10 cellular contexts compared by ENCODE assay signal in genomic region chr3:5197022-5197421, GRCh38. TPM values are rescaled to one million over a fixed set of nuclear protein-coding genes. Genes with fewer than 3 reads are reported as not detected.
DNase-seq lines count a peak whose midpoint lies in the region; ATAC-seq and TF ChIP-seq lines count a peak whose summit lies in the region.
"Had no signal": no experiment of that assay in that cellular context is flagged by ENCODE, and none has a peak within 500 bp of the region (broad histone marks: within the 10 kb centered on the region; RNA-seq: fewer than 3 reads in every experiment).

No MANE protein-coding gene starts in this region.

- peaks cover 22 to 42% of the 10 kb centered on the region in 2 experiments for H3K36me3 ChIP-seq in SK-N-SH (replicated peaks in 1 of 2; ENCODE audit: control insufficient read depth in 1 of 2, insufficient read depth in 2 of 2, low read length in 1 of 2)
- peaks cover 12% of the 10 kb centered on the region for H3K36me3 ChIP-seq in SJCRH30

- no peaks in the 10 kb centered on the region for H3K9me3 Mint-ChIP-seq in activated B cell treated with CpG ODN at 0.5 μM for 24 hours
- H3K9me3 Mint-ChIP-seq in stimulated activated naive CD8-positive, alpha-beta T cell treated with anti-CD3 and anti-CD28 coated beads, Interleukin-15, amount 100 ng/mL, for 72 hours, result peaks cover 0 to 10% of the 10 kb centered on the region in 2 donors

- no peak for TF ChIP-seq RAD21 in SK-N-SH (IDR thresholded peaks at IDR 0.05; ENCODE audit: low read length)

- H3K27me3 Mint-ChIP-seq in activated B cell treated with CpG ODN at 0.5 μM for 24 hours, result no peaks in the 10 kb centered on the region
- H3K27me3 Mint-ChIP-seq in stimulated activated naive CD8-positive, alpha-beta T cell treated with anti-CD3 and anti-CD28 coated beads, Interleukin-15, amount 100 ng/mL, for 72 hours, result no peaks in the 10 kb centered on the region

- POLR2A ChIA-PET in SK-N-SH (lab: Yijun Ruan, JAX), result no interaction called here
- POLR2A ChIA-PET in activated B cell treated with CpG ODN at 0.5 μM for 24 hours (lab: Charles Lee), result interaction anchor here (0.5 to 6.2 kb wide), 17 partner anchors 9 to 1520 kb away, joined by 3 to 129 read pairs (median 3); partner anchors contain the start of genes BHLHE40, EDEM1 and ITPR1

- H3K4me1 ChIP-seq in SK-N-SH (ENCODE audit: control insufficient read depth in 1 of 2, insufficient read depth in 2 of 2, low read depth in 1 of 2, low read length in 1 of 2) (peaks cover 11 to 56% of the 10 kb centered on the region in 2 experiments), SJCRH30 (no peaks in the 10 kb centered on the region; the same call in 1 of the 2 replicates)

- H3K27ac Mint-ChIP-seq in activated B cell treated with CpG ODN at 0.5 μM for 24 hours, result peak overlapping the region; percentile 89
- peak overlapping the region; percentile 98 to 99 for H3K27ac Mint-ChIP-seq in stimulated activated naive CD8-positive, alpha-beta T cell treated with anti-CD3 and anti-CD28 coated beads, Interleukin-15, amount 100 ng/mL, for 72 hours

- peaks cover 72% of the 10 kb centered on the region for H3K79me2 ChIP-seq in SK-N-SH (ENCODE audit: insufficient read depth)

- H3K9ac ChIP-seq in SK-N-SH, result no peak overlapping the region

- H3K27ac ChIP-seq in SK-N-SH (ENCODE audit: low read depth in 2 of 2, low read length in 1 of 2) (peak overlapping the region; percentile 20 to 27; a peak in 3 of 4 replicates), SJCRH30 (no peak overlapping the region)

- CTCF ChIA-PET in SK-N-SH (lab: Yijun Ruan, JAX) (no interaction called here), activated B cell treated with CpG ODN at 0.5 μM for 24 hours (lab: Charles Lee) (interaction anchor here (1.5 kb wide), 3 partner anchors 9 to 13 kb away, joined by 3 to 6 read pairs (median 4); no protein-coding TSS in a partner anchor)

- peaks cover 93% of the 10 kb centered on the region for H3K4me1 Mint-ChIP-seq in activated B cell treated with CpG ODN at 0.5 μM for 24 hours
- H3K4me1 Mint-ChIP-seq in stimulated activated naive CD8-positive, alpha-beta T cell treated with anti-CD3 and anti-CD28 coated beads, Interleukin-15, amount 100 ng/mL, for 72 hours, result peaks cover 83% of the 10 kb centered on the region

- H3K4me3 Mint-ChIP-seq in activated B cell treated with CpG ODN at 0.5 μM for 24 hours, result peak overlapping the region; percentile 58
- peak overlapping the region; percentile 75 to 82 for H3K4me3 Mint-ChIP-seq in stimulated activated naive CD8-positive, alpha-beta T cell treated with anti-CD3 and anti-CD28 coated beads, Interleukin-15, amount 100 ng/mL, for 72 hours

- no peak for TF ChIP-seq CTCF in SK-N-SH (IDR thresholded peaks at IDR 0.05)
- no peak for TF ChIP-seq CTCF in activated B cell treated with CpG ODN at 0.5 μM for 24 hours (IDR thresholded peaks at IDR 0.05)
- TF ChIP-seq CTCF in fibroblast of the aortic adventitia (IDR thresholded peaks at IDR 0.05; ENCODE audit: insufficient read depth, low read length), result no peak

- no peaks in the 10 kb centered on the region for H3K9me3 ChIP-seq in SK-N-SH
- H3K9me3 ChIP-seq in SJCRH30 (replicated peaks), result no peaks in the 10 kb centered on the region
- H3K9me3 ChIP-seq: gastroesophageal sphincter had no signal

- ATAC-seq in SK-N-SH treated with all-trans-retinoic acid at 6 μM for 48 hours (no peak), activated B cell treated with CpG ODN at 0.5 μM for 24 hours (ENCODE audit: low read depth) (no peak), GM19463 (IDR thresholded peaks at IDR 0.05; ENCODE audit: unreplicated experiment) (no peak), HG02970 (IDR thresholded peaks at IDR 0.05; ENCODE audit: low FRiP score, unreplicated experiment) (no peak)
- ATAC-seq in stimulated activated naive CD8-positive, alpha-beta T cell treated with anti-CD3 and anti-CD28 coated beads, Interleukin-15, amount 100 ng/mL, for 72 hours, result no peak

- no peaks in the 10 kb centered on the region for H3K9me2 ChIP-seq in SK-N-SH

- no peak for TF ChIP-seq EP300 in SK-N-SH (IDR thresholded peaks at IDR 0.05; ENCODE audit: borderline replicate concordance in 1 of 2, low read depth in 1 of 2, low read length in 1 of 2)

- H3K27me3 ChIP-seq in SK-N-SH (ENCODE audit: insufficient read depth) (no peaks in the 10 kb centered on the region), SJCRH30 (no peaks in the 10 kb centered on the region)
- H3K27me3 ChIP-seq: gastroesophageal sphincter had no signal

- intact Hi-C loops in activated B cell treated with CpG ODN at 0.5 μM for 24 hours (cut with micrococcal nuclease), result loop anchor here (1.0 to 2.0 kb wide), 3 partner anchors 9 to 75 kb away; partner anchors contain the start of gene ARL8B

- WGBS in SK-N-SH (ENCODE audit: low lambda C conversion rate), result 77% methylated on average over 4 of the region's 4 CpGs

- H3K36me3 Mint-ChIP-seq in activated B cell treated with CpG ODN at 0.5 μM for 24 hours (ENCODE audit: low read depth), result peaks cover 89% of the 10 kb centered on the region

- H3F3A ChIP-seq in SK-N-SH (replicated peaks; ENCODE audit: insufficient read depth), result peaks cover 30% of the 10 kb centered on the region

- H3K4me2 ChIP-seq in SK-N-SH, result no peak overlapping the region; the same call in 1 of the 2 replicates

- no peak overlapping the region for H2AFZ ChIP-seq in SK-N-SH (ENCODE audit: low read depth)

- DNase-seq in SK-N-SH (no peak), activated B cell treated with CpG ODN at 0.5 μM for 24 hours (no peak), fibroblast of the aortic adventitia (ENCODE audit: low read depth) (peak; percentile 49), SJCRH30 (no peak)
- no peak for DNase-seq in stimulated activated naive CD8-positive, alpha-beta T cell treated with anti-CD3 and anti-CD28 coated beads, Interleukin-15, amount 100 ng/mL, for 72 hours
- DNase-seq: activated CD8-positive, alpha-beta memory T cell treated with anti-CD3 and anti-CD28 coated beads for 24 hours had no signal

- H3K4me3 ChIP-seq in SK-N-SH (ENCODE audit: low read depth in 2 of 2, low read length in 1 of 2), result no peak overlapping the region
- H3K4me3 ChIP-seq in fibroblast of the aortic adventitia (ENCODE audit: low read depth, low read length), result no peak overlapping the region
- no peak overlapping the region for H3K4me3 ChIP-seq in SJCRH30
- H3K4me3 ChIP-seq: gastroesophageal sphincter had no signal

- H4K20me1 ChIP-seq in SK-N-SH (ENCODE audit: insufficient read depth), result no peaks in the 10 kb centered on the region

TF ChIP-seq in SK-N-SH, 30 proteins besides CTCF, POLR2A, EP300 and RAD21 (continues in another document):
- TF ChIP-seq TCF12 (IDR thresholded peaks at IDR 0.05), result no peak
- TF ChIP-seq RCOR1 (IDR thresholded peaks at IDR 0.05; ENCODE audit: low read length), result no peak
- TF ChIP-seq PBX3 (IDR thresholded peaks at IDR 0.05), result no peak
- no peak for TF ChIP-seq FOXM1 (IDR thresholded peaks at IDR 0.05; ENCODE audit: low read depth)
- no peak for TF ChIP-seq FOSL2 (IDR thresholded peaks at IDR 0.05; ENCODE audit: borderline replicate concordance, low read depth)
- TF ChIP-seq EZH2phosphoT487 (IDR thresholded peaks at IDR 0.05; ENCODE audit: borderline replicate concordance, low read depth), result no peak

TF ChIP-seq in SK-N-SH treated with all-trans-retinoic acid at 6 μM for 48 hours, 23 proteins besides CTCF, POLR2A, EP300 and RAD21:
- TF ChIP-seq POU6F1 (CRISPR knock-in tag; IDR thresholded peaks at IDR 0.05; ENCODE audit: borderline replicate concordance, low read depth), result no peak
- TF ChIP-seq RARB (CRISPR knock-in tag; IDR thresholded peaks at IDR 0.05), result no peak
- TF ChIP-seq PPARA (CRISPR knock-in tag; IDR thresholded peaks at IDR 0.05; ENCODE audit: borderline replicate concordance), result no peak
- TF ChIP-seq CSDC2 (CRISPR knock-in tag; IDR thresholded peaks at IDR 0.05), result no peak
- TF ChIP-seq ZNF8 (CRISPR knock-in tag; IDR thresholded peaks at IDR 0.05), result no peak
- TF ChIP-seq ESRRG (CRISPR knock-in tag; IDR thresholded peaks at IDR 0.05), result no peak
- TF ChIP-seq TOX (CRISPR knock-in tag; IDR thresholded peaks at IDR 0.05; ENCODE audit: borderline replicate concordance), result no peak
- no peak for TF ChIP-seq OSR1 (CRISPR knock-in tag; IDR thresholded peaks at IDR 0.05)
- TF ChIP-seq ZFP30 (CRISPR knock-in tag; IDR thresholded peaks at IDR 0.05), result no peak
- TF ChIP-seq CSRNP3 (CRISPR knock-in tag; IDR thresholded peaks at IDR 0.05), result no peak

RNA-seq across cellular contexts. Expression of gene EDEM1, which starts 9.5 kb away (rescaled TPM):
- polyA plus RNA-seq in SK-N-SH (2012; rRNA removed), result 25.2 and 37.4 TPM in 2 replicates
- polyA plus RNA-seq in SK-N-SH (2012; cell fraction: cytosol; rRNA removed), result 34.3 and 35.8 TPM in 2 replicates
- 13.9 and 24.5 TPM in 2 replicates for polyA plus RNA-seq in SK-N-SH (2012; cell fraction: nucleus; rRNA removed)
- total RNA-seq in activated B cell treated with CpG ODN at 0.5 μM for 24 hours, result 171 and 185 TPM in 2 replicates
- 25.8 and 32.6 TPM in 2 replicates for total RNA-seq in fibroblast of the aortic adventitia (ENCODE audit: low replicate concordance)
- 20.8 and 22.2 TPM in 2 replicates for total RNA-seq in SJCRH30 (2014; rRNA removed; shearing (Covaris generic))
